ENCODE assay signal across 8 cellular contexts in the genomic region with DNA sequence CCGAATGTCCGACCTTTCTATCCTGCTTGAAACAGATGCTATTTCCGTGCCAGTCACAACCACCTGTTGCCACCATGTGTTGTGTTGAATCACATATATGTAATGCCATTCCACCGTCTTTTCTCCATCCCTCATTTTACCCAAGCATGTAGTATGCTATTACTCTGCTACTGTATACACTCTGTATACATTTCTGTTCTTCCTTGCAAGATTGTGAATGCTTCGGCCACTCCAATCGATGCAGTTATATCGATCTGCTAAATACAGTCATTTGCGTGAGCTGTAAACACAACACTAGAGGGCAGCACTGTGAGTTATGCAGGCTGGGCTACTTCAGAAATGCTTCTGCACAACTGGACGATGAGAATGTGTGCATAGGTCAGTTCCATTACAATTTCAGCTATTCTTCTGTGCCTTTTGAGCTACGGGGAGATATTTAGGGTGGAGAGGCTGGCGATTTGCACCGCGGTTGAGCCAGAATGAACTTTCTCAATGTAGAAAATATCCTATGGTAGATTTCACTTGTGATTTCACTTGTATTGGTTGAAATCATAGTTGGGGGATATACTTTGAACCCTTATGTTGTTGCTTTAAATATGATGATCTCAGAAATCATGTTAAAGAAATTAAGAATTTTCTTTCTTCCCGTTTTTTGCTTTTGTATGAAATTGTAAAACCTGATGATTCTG.
A peak's percentile ranks its signal among the peaks of the same experiment; 100 is the strongest.
DNase-seq lines count a peak whose midpoint lies in the region; ATAC-seq and TF ChIP-seq lines count a peak whose summit lies in the region.

No MANE protein-coding gene starts in this region.

- H3K18ac ChIP-seq in neuronal stem cell (ENCODE audit: low read length): no peak overlapping the region

- in situ Hi-C loops in SK-MEL-5 (cut with HindIII; ENCODE audit: low pct_unique_long_range_greater_than_20kb, low sequenced_read_pairs): no loop called here

- H3K4me2 ChIP-seq in neuronal stem cell (ENCODE audit: insufficient read depth, low read length, poor library complexity, severe bottlenecking): no peak overlapping the region

- H2AK5ac ChIP-seq in neuronal stem cell (ENCODE audit: low read depth, low read length): no peak overlapping the region

- no peak overlapping the region for H3K14ac ChIP-seq in neuronal stem cell (ENCODE audit: low read length)

- no peak overlapping the region for H2BK12ac ChIP-seq in neuronal stem cell (ENCODE audit: low read length)

- H3K4ac ChIP-seq in neuronal stem cell (ENCODE audit: low read length): no peak overlapping the region

- H2BK15ac ChIP-seq in neuronal stem cell (ENCODE audit: low read length): no peak overlapping the region

- WGBS in heart right ventricle, 2 donors: 45 to 52% methylated on average over 14 of the region's 14 CpGs
- WGBS in neuronal stem cell (ENCODE audit: extremely low coverage in 2 of 2, insufficient read length in 2 of 2, insufficient replicate concordance in 1 of 2), 2 donors: no CpG with 5 or more reads among the region's 14 CpGs

- H3K9me3 ChIP-seq in heart right ventricle (peaks cover 0 to 5% (median 0%) of the 10 kb centered on the region in 11 donors), neuronal stem cell (replicated peaks in 1 of 2; ENCODE audit: control insufficient read depth in 2 of 2, insufficient read depth in 1 of 2, low read depth in 1 of 2, low read length in 2 of 2) (no peaks in the 10 kb centered on the region)

- H3K79me1 ChIP-seq in neuronal stem cell (ENCODE audit: low read depth, low read length): no peaks in the 10 kb centered on the region

- no peak overlapping the region for H4K91ac ChIP-seq in neuronal stem cell (ENCODE audit: low read depth, low read length, poor library complexity)

- H3K9ac ChIP-seq in neuronal stem cell (ENCODE audit: low read depth, low read length, poor library complexity): no peak overlapping the region

- H3K27me3 ChIP-seq in heart right ventricle: peaks cover 0 to 12% (median 0%) of the 10 kb centered on the region in 7 donors
- no peaks in the 10 kb centered on the region for H3K27me3 ChIP-seq in neuronal stem cell (ENCODE audit: control insufficient read depth in 3 of 3, insufficient read depth in 3 of 3, low read depth in 1 of 3, low read length in 3 of 3)

- no peak overlapping the region for H2AFZ ChIP-seq in neuronal stem cell (ENCODE audit: low read length)

- H2BK120ac ChIP-seq in neuronal stem cell (ENCODE audit: low read depth, low read length): no peak overlapping the region

- H3K4me1 ChIP-seq in heart right ventricle (no peaks in the 10 kb centered on the region), neuronal stem cell (ENCODE audit: control insufficient read depth in 2 of 2, insufficient read depth in 1 of 2, low read depth in 1 of 2, low read length in 2 of 2) (no peaks in the 10 kb centered on the region)

- no peak overlapping the region for H3K23ac ChIP-seq in neuronal stem cell (ENCODE audit: low read depth, low read length, poor library complexity)

- H4K8ac ChIP-seq in neuronal stem cell (ENCODE audit: low read depth, low read length): no peak overlapping the region

- peak; percentile 15 to 68 (median 51) for TF ChIP-seq CTCF in heart right ventricle (IDR thresholded peaks at IDR 0.05)

- ATAC-seq in heart right ventricle: no peak
- ATAC-seq in GM21390 (IDR thresholded peaks at IDR 0.05; ENCODE audit: unreplicated experiment): peak; percentile 88
- ATAC-seq in HG03469 (IDR thresholded peaks at IDR 0.05; ENCODE audit: unreplicated experiment): no peak

- H3K4me3 ChIP-seq in heart right ventricle (no peak overlapping the region), neuronal stem cell (ENCODE audit: low read length in 2 of 2) (no peak overlapping the region)

- no peak overlapping the region for H2BK5ac ChIP-seq in neuronal stem cell (ENCODE audit: low read length)

- no peaks in the 10 kb centered on the region for H3K36me3 ChIP-seq in heart right ventricle
- no peaks in the 10 kb centered on the region for H3K36me3 ChIP-seq in neuronal stem cell (replicated peaks in 1 of 2; ENCODE audit: control insufficient read depth in 2 of 2, insufficient read depth in 2 of 2, low read length in 2 of 2)

- no peak for TF ChIP-seq POLR2A in erythroblast (IDR thresholded peaks at IDR 0.05; ENCODE audit: low read length)

- intact Hi-C loops in heart right ventricle (cut with DNase I) (loop anchor here in 2 of 10 donors (5.0 to 10.0 kb wide), 2 partner anchors 314 to 317 kb away; no protein-coding TSS in a partner anchor), cardiac septum (cut with DNase I) (loop anchor here (5.0 kb wide), 1 partner anchor 312 kb away; no protein-coding TSS in a partner anchor)

- no peak overlapping the region for H3K27ac ChIP-seq in heart right ventricle
- H3K27ac ChIP-seq in neuronal stem cell (replicated peaks; ENCODE audit: low read length): no peak overlapping the region

- peak in 1 of 2 donors; percentile 12 for DNase-seq in heart right ventricle
- DNase-seq in cardiac septum (ENCODE audit: low spot score): no peak
- peak; percentile 15 for DNase-seq in HPDE6-E6E7 (ENCODE audit: extremely low spot score)
- DNase-seq in SK-MEL-5 (ENCODE audit: low read depth, low spot score): peak; percentile 72
- peak; percentile 45 to 57 for DNase-seq in erythroblast (lab: John Stamatoyannopoulos, UW)
- DNase-seq in neuronal stem cell (ENCODE audit: low spot score): peak; percentile 20
